In genomic region chr7:137642467-137642866, GRCh38 we compare ENCODE assay signal across 1 cellular context.
TF ChIP-seq lines count a peak whose summit lies in the region.

No MANE protein-coding gene starts in this region.

TF ChIP-seq in WTC11, 78 proteins besides CTCF, POLR2A, EP300 and RAD21 (continued from another document):
- no peak for TF ChIP-seq HMGXB4 (CRISPR knock-in tag; IDR thresholded peaks at IDR 0.05)
- TF ChIP-seq ZNF317 (CRISPR knock-in tag; IDR thresholded peaks at IDR 0.05; ENCODE audit: borderline replicate concordance, low read depth): no peak
- TF ChIP-seq ZNF671 (CRISPR knock-in tag; IDR thresholded peaks at IDR 0.05): no peak
